14 cellular contexts compared by ENCODE assay signal in genomic region chr4:93760284-93760683, GRCh38.
DNase-seq lines count a peak whose midpoint lies in the region; TF ChIP-seq lines count a peak whose summit lies in the region.
"Had no signal": no experiment of that assay in that cellular context is flagged by ENCODE, and none has a peak within 500 bp of the region (broad histone marks: within the 10 kb centered on the region; RNA-seq: fewer than 3 reads in every experiment).

No MANE protein-coding gene starts in this region.

- H3K4me3 Mint-ChIP-seq in nephron = no peak overlapping the region
- H3K4me3 Mint-ChIP-seq: CD8-positive, alpha-beta memory T cell had no signal

- no peak for TF ChIP-seq CTCF in BE2C (IDR thresholded peaks at IDR 0.05; ENCODE audit: low read depth, low read length)
- no peak for TF ChIP-seq CTCF in nephron (IDR thresholded peaks at IDR 0.05; ENCODE audit: unreplicated experiment in 3 of 3)
- TF ChIP-seq CTCF in esophagus muscularis mucosa (IDR thresholded peaks at IDR 0.05) = no peak

- peaks cover 6% of the 10 kb centered on the region; the same call in 1 of the 2 replicates for H3K4me1 ChIP-seq in BE2C
- no peaks in the 10 kb centered on the region for H3K4me1 ChIP-seq in esophagus muscularis mucosa
- H3K4me1 ChIP-seq: BLaER1, Caco-2 had no signal

- H3K27me3 Mint-ChIP-seq in nephron (ENCODE audit: low read depth) = no peaks in the 10 kb centered on the region
- H3K27me3 Mint-ChIP-seq: CD8-positive, alpha-beta memory T cell had no signal

- H3K27me3 ChIP-seq in BE2C (peaks cover 13% of the 10 kb centered on the region), esophagus muscularis mucosa (no peaks in the 10 kb centered on the region)
- H3K27me3 ChIP-seq: BLaER1 had no signal

- TF ChIP-seq EP300 in esophagus muscularis mucosa (IDR thresholded peaks at IDR 0.05) = no peak

- H3K27ac Mint-ChIP-seq in nephron = peak overlapping the region in 2 of 3 experiments; percentile 6 to 16
- H3K27ac Mint-ChIP-seq: CD8-positive, alpha-beta memory T cell had no signal

- H3K9me3 ChIP-seq in BE2C (no peaks in the 10 kb centered on the region), esophagus muscularis mucosa (no peaks in the 10 kb centered on the region)
- H3K9me3 ChIP-seq: BLaER1, Caco-2, HAP-1 had no signal

- no peak for TF ChIP-seq POLR2A in esophagus muscularis mucosa (IDR thresholded peaks at IDR 0.05; ENCODE audit: low read depth)

- no peak overlapping the region for H3K4me3 ChIP-seq in BE2C (ENCODE audit: low read depth, low read length)
- H3K4me3 ChIP-seq in esophagus muscularis mucosa = no peak overlapping the region
- H3K4me3 ChIP-seq: BLaER1, HAP-1 had no signal

- no peaks in the 10 kb centered on the region for H3K36me3 ChIP-seq in BE2C
- no peaks in the 10 kb centered on the region for H3K36me3 ChIP-seq in esophagus muscularis mucosa
- H3K36me3 ChIP-seq: BLaER1, HAP-1 had no signal

- WGBS in esophagus muscularis mucosa = 77% methylated on average over 2 of the region's 2 CpGs

- H3K4me1 Mint-ChIP-seq in nephron = peaks cover 23% of the 10 kb centered on the region
- H3K4me1 Mint-ChIP-seq: CD8-positive, alpha-beta memory T cell had no signal

- no peaks in the 10 kb centered on the region for H3K9me3 Mint-ChIP-seq in nephron

- H3K36me3 Mint-ChIP-seq in nephron (ENCODE audit: low read depth) = no peaks in the 10 kb centered on the region
- H3K36me3 Mint-ChIP-seq: CD8-positive, alpha-beta memory T cell had no signal

- H3K27ac ChIP-seq in esophagus muscularis mucosa (replicated peaks in 1 of 4) = no peak overlapping the region
- H3K27ac ChIP-seq: 22Rv1, BLaER1 had no signal

- intact Hi-C loops in esophagus muscularis mucosa (cut with DNase I) = no loop called here

- DNase-seq in DMS 273 (lab: John Stamatoyannopoulos, UW; ENCODE audit: unreplicated experiment) (peak; percentile 29), DMS 273 treated with DMSO at 0.1 percent for 48 hours (lab: John Stamatoyannopoulos, UW) (no peak), BE2C (peak; percentile 30), SK-N-DZ (ENCODE audit: low spot score) (peak; percentile 67), amniotic stem cell (lab: John Stamatoyannopoulos, UW) (no peak), esophagus muscularis mucosa (ENCODE audit: extremely low spot score) (no peak)
- DNase-seq: Caco-2; CD8-positive, alpha-beta memory T cell; EL; IMR-90 had no signal

Comparison
In these comparisons a context has a peak if more than half of its experiments do, and no peak if none do; other contexts are left out.
1. DNase-seq: peak in DMS 273 (single experiment), BE2C (single experiment) and SK-N-DZ (single experiment); none in DMS 273 treated with DMSO at 0.1 percent for 48 hours (single experiment), amniotic stem cell (single experiment) and esophagus muscularis mucosa (single experiment).